In genomic region chr2:1586251-1586945, GRCh38 we compare ENCODE assay signal across 16 cellular contexts.
"Had no signal": no experiment of that assay in that cellular context is flagged by ENCODE, and none has a peak within 500 bp of the region (broad histone marks: within the 10 kb centered on the region; RNA-seq: fewer than 3 reads in every experiment).

No MANE protein-coding gene starts in this region.

- H3K9me3 ChIP-seq: colonic mucosa, esophagus muscularis mucosa, thoracic aorta had no signal

- H3K79me2 ChIP-seq: parathyroid adenoma had no signal

- H3K4me3 ChIP-seq: colonic mucosa, esophagus muscularis mucosa, lung, thoracic aorta had no signal

- H3K4me1 ChIP-seq: colonic mucosa, parathyroid adenoma had no signal

- H2AFZ ChIP-seq: parathyroid adenoma had no signal

- H3K27ac ChIP-seq: colonic mucosa, esophagus muscularis mucosa, parathyroid adenoma, thoracic aorta had no signal

- H3K36me3 ChIP-seq: colonic mucosa, esophagus muscularis mucosa, thoracic aorta had no signal

- H3K9ac ChIP-seq: parathyroid adenoma had no signal

- H3K27me3 ChIP-seq: colonic mucosa had no signal

- DNase-seq: activated CD4-positive, alpha-beta T cell treated with anti-CD3 and anti-CD28 coated beads, Interleukin-2, amount 50 U/mL, for 4 hours; activated CD4-positive, CD25-positive, alpha-beta regulatory T cell treated with anti-CD3 and anti-CD28 coated beads, Interleukin-2, amount 50 U/mL, for 72 hours; amniotic stem cell; caudate nucleus; colonic mucosa; effector CD4-positive, alpha-beta T cell; hippocampal formation; naive B cell; stimulated activated CD4-positive, alpha-beta T cell treated with anti-CD3 and anti-CD28 coated beads, Interleukin-12 subunit alpha, Interleukin-12 subunit beta, amount 100 ng/mL, for 4 hours; stimulated activated CD4-positive, alpha-beta T cell treated with anti-CD3 and anti-CD28 coated beads, Interleukin-2, amount 100 ng/mL, for 24 hours; T-helper 1 cell; T1000 had no signal
